Comparison of ENCODE assay signal across 9 cellular contexts in the genomic region with DNA sequence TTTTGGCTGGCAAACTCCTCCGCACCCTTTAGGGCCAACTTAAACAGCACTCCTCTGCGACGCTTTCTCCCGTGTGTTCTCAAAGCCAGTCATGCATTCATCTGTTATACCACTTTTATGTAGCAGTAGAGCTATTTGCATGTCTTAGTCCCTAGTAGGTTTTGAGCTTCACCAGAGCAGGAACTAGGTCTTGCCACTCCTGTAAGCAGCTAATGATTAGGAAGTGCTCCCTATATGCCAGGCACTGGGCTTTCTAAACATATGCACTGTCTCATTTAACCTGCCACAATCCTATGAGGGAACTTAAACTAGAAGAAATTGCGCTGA.
DNase-seq lines count a peak whose midpoint lies in the region; ATAC-seq and TF ChIP-seq lines count a peak whose summit lies in the region.
"Had no signal": no experiment of that assay in that cellular context is flagged by ENCODE, and none has a peak within 500 bp of the region (broad histone marks: within the 10 kb centered on the region; RNA-seq: fewer than 3 reads in every experiment).

No MANE protein-coding gene starts in this region.

- TF ChIP-seq EP300 in gastroesophageal sphincter (IDR thresholded peaks at IDR 0.05): no peak

- 98 to 100% methylated on average over 4 to 5 of the region's 5 CpGs for WGBS in gastroesophageal sphincter (ENCODE audit: low coverage in 1 of 2), 2 donors

- no peaks in the 10 kb centered on the region for H3K27me3 ChIP-seq in gastroesophageal sphincter

- H3K27ac ChIP-seq in gastroesophageal sphincter (peak overlapping the region in 3 of 4 donors; percentile 58 to 76 (median 70)), caudate nucleus (ENCODE audit: low read depth, low read length) (no peak overlapping the region)

- no peak for TF ChIP-seq CTCF in gastroesophageal sphincter (IDR thresholded peaks at IDR 0.05)

- H3K4me3 ChIP-seq in gastroesophageal sphincter: no peak overlapping the region

- H3K9me3 ChIP-seq in gastroesophageal sphincter: no peaks in the 10 kb centered on the region

- ATAC-seq in GM19467 (IDR thresholded peaks at IDR 0.05; ENCODE audit: unreplicated experiment) (peak; percentile 75), HG03135 (IDR thresholded peaks at IDR 0.05; ENCODE audit: unreplicated experiment) (peak; percentile 66), gastroesophageal sphincter (no peak)
- ATAC-seq: T-helper 17 cell had no signal

- H3K4me1 ChIP-seq in gastroesophageal sphincter: peaks cover 7 to 64% (median 29%) of the 10 kb centered on the region in 3 donors

- peaks cover 0 to 21% of the 10 kb centered on the region in 2 donors for H3K36me3 ChIP-seq in gastroesophageal sphincter

- no peak for TF ChIP-seq POLR2A in gastroesophageal sphincter (IDR thresholded peaks at IDR 0.05)

- DNase-seq in DMS79 treated with DMSO at 0.1 percent for 48 hours (lab: John Stamatoyannopoulos, UW): peak; percentile 70
- DNase-seq in retina: no peak
- DNase-seq in NCI-H510A (lab: John Stamatoyannopoulos, UW): no peak
- DNase-seq in foreskin melanocyte: no peak
- DNase-seq in caudate nucleus (lab: John Stamatoyannopoulos, UW): no peak
- DNase-seq: T-helper 17 cell had no signal
